Comparison of ENCODE assay signal across 15 cellular contexts in the genomic region with DNA sequence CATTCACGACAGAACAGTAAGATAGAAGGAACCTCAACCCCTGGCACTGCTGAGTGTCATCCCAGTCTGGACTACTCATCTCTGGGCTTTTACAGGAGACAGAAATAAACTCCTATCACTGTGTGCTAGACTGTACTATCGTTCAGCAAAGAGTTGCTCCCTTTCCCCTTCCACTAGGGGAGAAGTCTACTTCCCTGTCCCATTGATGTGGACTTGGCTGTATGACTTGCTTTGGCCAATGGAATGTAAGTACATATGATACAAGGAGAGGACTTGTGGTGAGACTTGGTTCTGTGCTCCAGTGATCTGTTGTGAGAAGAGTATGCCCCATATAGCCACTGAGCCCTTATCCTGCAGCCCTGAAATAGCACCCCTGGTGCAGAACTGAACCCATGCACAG. TPM values are rescaled to one million over a fixed set of nuclear protein-coding genes. Genes with fewer than 3 reads are reported as not detected.
DNase-seq lines count a peak whose midpoint lies in the region; ATAC-seq and TF ChIP-seq lines count a peak whose summit lies in the region.
"Had no signal": no experiment of that assay in that cellular context is flagged by ENCODE, and none has a peak within 500 bp of the region (broad histone marks: within the 10 kb centered on the region; RNA-seq: fewer than 3 reads in every experiment).

No MANE protein-coding gene starts in this region.

- no peak overlapping the region for H3K4me3 Mint-ChIP-seq in HFFc6
- H3K4me3 Mint-ChIP-seq in CD8-positive, alpha-beta T cell, result no peak overlapping the region
- H3K4me3 Mint-ChIP-seq: GM23338 had no signal

- WGBS in stomach, 5 donors, result 78 to 94% (median 90%) methylated on average over 2 of the region's 2 CpGs

- no peak for TF ChIP-seq POLR2A in stomach (IDR thresholded peaks at IDR 0.05)

- peaks cover 20% of the 10 kb centered on the region for H3K36me3 Mint-ChIP-seq in HFFc6 (ENCODE audit: low read depth)
- no peaks in the 10 kb centered on the region for H3K36me3 Mint-ChIP-seq in CD8-positive, alpha-beta T cell
- H3K36me3 Mint-ChIP-seq: CD4-positive, CD25-positive, alpha-beta regulatory T cell had no signal

- POLR2A ChIA-PET in CD8-positive, alpha-beta T cell (lab: Charles Lee), result no interaction called here

- intact Hi-C loops in cardiac septum (cut with DNase I) (no loop called here), left ventricle myocardium inferior (cut with micrococcal nuclease) (no loop called here), stomach (cut with DNase I; ENCODE audit: low total_unique reads) (no loop called here)
- intact Hi-C loops in CD8-positive, alpha-beta T cell (cut with DNase I, micrococcal nuclease), result no loop called here

- H3K27ac Mint-ChIP-seq in HFFc6, result peak overlapping the region; percentile 45; the same call in 1 of the 2 replicates
- no peak overlapping the region for H3K27ac Mint-ChIP-seq in CD8-positive, alpha-beta T cell
- H3K27ac Mint-ChIP-seq: CD4-positive, CD25-positive, alpha-beta regulatory T cell; GM23338 had no signal

- no peak for TF ChIP-seq CTCF in left ventricle myocardium inferior (IDR thresholded peaks at IDR 0.05; ENCODE audit: borderline replicate concordance)
- TF ChIP-seq CTCF in HFFc6 (IDR thresholded peaks at IDR 0.05), result no peak
- TF ChIP-seq CTCF in CD8-positive, alpha-beta T cell (IDR thresholded peaks at IDR 0.05), result no peak
- TF ChIP-seq CTCF in stomach (IDR thresholded peaks at IDR 0.05), result no peak

- no peak for ATAC-seq in CD8-positive, alpha-beta T cell
- ATAC-seq: GM23338 had no signal

- H3K4me3 ChIP-seq in left ventricle myocardium inferior (no peak overlapping the region), stomach (no peak overlapping the region)
- no peak overlapping the region for H3K4me3 ChIP-seq in CD8-positive, alpha-beta T cell (ENCODE audit: low read depth, low read length)
- H3K4me3 ChIP-seq: GM23338 had no signal

- TF ChIP-seq EP300 in stomach (IDR thresholded peaks at IDR 0.05), result no peak

- H3K27ac ChIP-seq in left ventricle myocardium inferior (replicated peaks) (no peak overlapping the region), stomach (no peak overlapping the region)
- no peak overlapping the region for H3K27ac ChIP-seq in CD8-positive, alpha-beta T cell (ENCODE audit: low read depth, low read length)

- H3K9me3 ChIP-seq in left ventricle myocardium inferior (replicated peaks), result no peaks in the 10 kb centered on the region
- no peaks in the 10 kb centered on the region for H3K9me3 ChIP-seq in CD8-positive, alpha-beta T cell (ENCODE audit: low read length)
- H3K9me3 ChIP-seq in stomach, result no peaks in the 10 kb centered on the region
- H3K9me3 ChIP-seq: BE2C, Caco-2 had no signal

- peaks cover 64% of the 10 kb centered on the region for H3K4me1 Mint-ChIP-seq in HFFc6 (ENCODE audit: low read depth)
- H3K4me1 Mint-ChIP-seq in CD8-positive, alpha-beta T cell (ENCODE audit: low read depth), result peaks cover 7% of the 10 kb centered on the region

- H3K9me3 Mint-ChIP-seq in HFFc6, result no peaks in the 10 kb centered on the region
- H3K9me3 Mint-ChIP-seq in CD8-positive, alpha-beta T cell, result no peaks in the 10 kb centered on the region
- H3K9me3 Mint-ChIP-seq: CD4-positive, CD25-positive, alpha-beta regulatory T cell; GM23338 had no signal

- H3K27me3 Mint-ChIP-seq in HFFc6 (ENCODE audit: insufficient read depth), result no peaks in the 10 kb centered on the region; the same call in 1 of the 2 replicates
- peaks cover 42% of the 10 kb centered on the region for H3K27me3 Mint-ChIP-seq in CD8-positive, alpha-beta T cell (ENCODE audit: low read depth)

- peaks cover 2% of the 10 kb centered on the region for H3K27me3 ChIP-seq in left ventricle myocardium inferior (ENCODE audit: low read depth)
- no peaks in the 10 kb centered on the region for H3K27me3 ChIP-seq in CD8-positive, alpha-beta T cell (ENCODE audit: insufficient read depth, low read length)
- H3K27me3 ChIP-seq in stomach, result peaks cover 0 to 9% (median under 1%) of the 10 kb centered on the region in 3 donors
- H3K27me3 ChIP-seq: BE2C had no signal

- H3K4me1 ChIP-seq in left ventricle myocardium inferior (peaks cover 33% of the 10 kb centered on the region), stomach (peaks cover 10 to 25% (median 20%) of the 10 kb centered on the region in 4 donors)
- H3K4me1 ChIP-seq in CD8-positive, alpha-beta T cell (ENCODE audit: insufficient read depth, low read length), result no peaks in the 10 kb centered on the region
- H3K4me1 ChIP-seq: BE2C, Caco-2 had no signal

- DNase-seq in cardiac septum (ENCODE audit: low spot score) (peak; percentile 47), left ventricle myocardium inferior (no peak), HFFc6 (no peak), mesenteric fat pad (ENCODE audit: low spot score) (peak; percentile 47), hippocampal formation (lab: John Stamatoyannopoulos, UW) (no peak), stomach (no peak)
- no peak for DNase-seq in CD8-positive, alpha-beta T cell
- DNase-seq: 8988T; ACHN; BE2C; C1 segment of cervical spinal cord; Caco-2; CD4-positive, CD25-positive, alpha-beta regulatory T cell; HCEC 1CT had no signal

- no peaks in the 10 kb centered on the region for H3K36me3 ChIP-seq in left ventricle myocardium inferior
- no peaks in the 10 kb centered on the region for H3K36me3 ChIP-seq in CD8-positive, alpha-beta T cell (ENCODE audit: insufficient read depth, low read length)
- H3K36me3 ChIP-seq in stomach, result no peaks in the 10 kb centered on the region
- H3K36me3 ChIP-seq: BE2C had no signal

- CTCF ChIA-PET in CD8-positive, alpha-beta T cell (lab: Charles Lee), result no interaction called here

RNA-seq across cellular contexts. Expression of a gene that starts 5.3 kb away (rescaled TPM):
- 5.8 TPM for total RNA-seq in cardiac septum
- 2.4 TPM for total RNA-seq in left ventricle myocardium inferior
- 10 to 100 TPM; 21.9 to 27.3 (median 24.5) TPM for total RNA-seq in HFFc6 (2021; fragmentation: NEBNext Ultra II Directional; extraction: Animal tissue kit (Norgen Biotek cat#: 25700))
- total RNA-seq in mesenteric fat pad, result 12.7 TPM
- under 1 TPM; 0.39 to 0.54 TPM for total RNA-seq in CD8-positive, alpha-beta T cell
- 10 to 100 TPM in 1 of 5 donors, 1 to 10 TPM in 3, not detected in 1; 3.0 to 13.9 (median 7.9) TPM for total RNA-seq in stomach
- polyA plus RNA-seq in stomach, result 1 to 10 TPM; 1.7 to 2.3 (median 1.7) TPM
- polyA plus RNA-seq: CD4-positive, CD25-positive, alpha-beta regulatory T cell had no signal

RNA-seq across cellular contexts. Expression of a gene that starts 18.6 kb away (rescaled TPM):
- total RNA-seq in cardiac septum (3.9 TPM), left ventricle myocardium inferior (1.6 TPM), mesenteric fat pad (1,691 TPM), stomach (1 to 10 TPM; 2.2 to 7.6 (median 3.8) TPM)
- not detected for total RNA-seq in HFFc6 (2021; fragmentation: NEBNext Ultra II Directional; extraction: Animal tissue kit (Norgen Biotek cat#: 25700))
- not detected for total RNA-seq in CD8-positive, alpha-beta T cell
- 1 to 10 TPM in 2 of 3 donors, under 1 TPM in 1; 0.12 to 5.5 (median 1.6) TPM for polyA plus RNA-seq in stomach
- total RNA-seq: Caco-2; CD4-positive, CD25-positive, alpha-beta regulatory T cell had no signal
- polyA plus RNA-seq: CD4-positive, CD25-positive, alpha-beta regulatory T cell had no signal

RNA-seq across cellular contexts. Expression of a gene that starts 30.0 kb away (rescaled TPM):
- total RNA-seq in cardiac septum, result 5.0 TPM
- total RNA-seq in left ventricle myocardium inferior, result 11.4 TPM
- total RNA-seq in HFFc6 (2021; fragmentation: NEBNext Ultra II Directional; extraction: Animal tissue kit (Norgen Biotek cat#: 25700)), result 1 to 10 TPM; 2.1 to 4.6 (median 3.0) TPM
- 103 TPM for total RNA-seq in mesenteric fat pad
- not detected for total RNA-seq in CD8-positive, alpha-beta T cell
- 10 to 100 TPM in 1 of 5 donors, 1 to 10 TPM in 3, not detected in 1; 2.3 to 11.2 (median 2.9) TPM for total RNA-seq in stomach
- 1 to 10 TPM; 6.8 to 8.1 (median 7.5) TPM for polyA plus RNA-seq in stomach

RNA-seq across cellular contexts. Expression of a gene that starts 30.1 kb away (rescaled TPM):
- total RNA-seq in cardiac septum (not detected), left ventricle myocardium inferior (not detected), mesenteric fat pad (0.32 TPM), stomach (not detected)
- under 1 TPM in 1 of 6 experiments, not detected in 5; 0.21 TPM for total RNA-seq in HFFc6 (2021; fragmentation: NEBNext Ultra II Directional; extraction: Animal tissue kit (Norgen Biotek cat#: 25700))
- total RNA-seq in CD8-positive, alpha-beta T cell, result not detected
- polyA plus RNA-seq in stomach, result under 1 TPM in 1 of 3 donors, not detected in 2; 0.10 TPM
- total RNA-seq: CD4-positive, CD25-positive, alpha-beta regulatory T cell had no signal
- polyA plus RNA-seq: CD4-positive, CD25-positive, alpha-beta regulatory T cell; GM23338 had no signal

Comparison
In these comparisons a context has a peak if more than half of its experiments do, and no peak if none do; other contexts are left out.
1. DNase-seq: peak in cardiac septum (single experiment) and mesenteric fat pad (single experiment); none in left ventricle myocardium inferior (single experiment), HFFc6 (single experiment), hippocampal formation (0 of 2), CD8-positive, alpha-beta T cell (0 of 7) and stomach (single experiment).
2. RNA of a gene that starts 18.6 kb away (total RNA-seq): 1,691 TPM in mesenteric fat pad (single experiment); 3.9 TPM in cardiac septum (single experiment), 2.2 to 7.6 TPM in stomach, 1.6 TPM in left ventricle myocardium inferior (single experiment), not detected in CD8-positive, alpha-beta T cell and not detected in HFFc6; every median in the first group is over 100 times any median in the second.